Comparison of ENCODE assay signal across 12 cellular contexts in the genomic region with DNA sequence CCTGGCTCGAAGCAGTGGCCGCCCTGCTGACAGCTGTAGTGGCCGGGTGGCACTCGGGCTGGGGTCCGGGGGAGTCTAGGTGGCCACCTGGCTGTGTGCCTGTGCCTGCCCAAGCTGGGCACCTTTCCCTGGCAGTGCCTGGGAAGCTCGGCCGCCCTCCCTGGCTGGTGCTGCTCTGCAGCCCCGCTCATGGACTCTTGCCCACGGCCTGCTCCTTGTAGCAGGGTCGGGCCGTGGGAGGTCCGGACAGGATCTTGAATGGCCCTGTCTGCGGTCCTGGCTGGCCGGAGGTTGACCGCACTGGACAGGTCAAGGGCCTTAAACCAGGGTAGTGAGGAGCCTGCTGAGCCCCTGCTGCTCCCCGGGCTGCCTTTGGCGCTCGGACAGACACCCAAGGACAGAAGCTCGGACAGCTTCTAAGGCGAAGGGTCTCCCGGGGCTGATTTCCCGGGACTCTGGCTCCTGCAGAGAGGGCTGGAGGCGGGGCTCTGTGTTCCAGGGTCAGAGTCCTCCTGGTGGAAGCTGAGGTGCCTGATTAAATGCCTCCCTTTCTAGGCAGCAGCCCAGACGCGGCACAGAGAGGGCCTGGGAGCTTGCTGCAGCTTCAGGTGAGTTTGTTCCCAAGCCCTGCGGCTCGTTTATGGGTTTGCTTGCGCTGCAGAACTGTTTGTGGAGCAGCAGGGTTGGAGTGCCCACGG. TPM values are rescaled to one million over a fixed set of nuclear protein-coding genes. Genes with fewer than 3 reads are reported as not detected.
DNase-seq lines count a peak whose midpoint lies in the region; ATAC-seq and TF ChIP-seq lines count a peak whose summit lies in the region.
"Had no signal": no experiment of that assay in that cellular context is flagged by ENCODE, and none has a peak within 500 bp of the region (broad histone marks: within the 10 kb centered on the region; RNA-seq: fewer than 3 reads in every experiment).

No MANE protein-coding gene starts in this region.

- H3K4me3 Mint-ChIP-seq in naive thymus-derived CD8-positive, alpha-beta T cell = no peak overlapping the region
- H3K4me3 Mint-ChIP-seq: activated T-cell treated with anti-CD3 and anti-CD28 coated beads, Interleukin-2, amount 50 U/mL, for 24 hours had no signal

- no peak overlapping the region for H3K27ac Mint-ChIP-seq in naive thymus-derived CD8-positive, alpha-beta T cell
- H3K27ac Mint-ChIP-seq: activated T-cell treated with anti-CD3 and anti-CD28 coated beads, Interleukin-2, amount 50 U/mL, for 24 hours had no signal

- no peaks in the 10 kb centered on the region for H3K9me3 Mint-ChIP-seq in naive thymus-derived CD8-positive, alpha-beta T cell
- H3K9me3 Mint-ChIP-seq: activated T-cell treated with anti-CD3 and anti-CD28 coated beads, Interleukin-2, amount 50 U/mL, for 24 hours had no signal

- H3K36me3 Mint-ChIP-seq in naive thymus-derived CD8-positive, alpha-beta T cell = peaks cover 0 to 8% (median 0%) of the 10 kb centered on the region in 3 donors

- no peaks in the 10 kb centered on the region for H3K27me3 Mint-ChIP-seq in naive thymus-derived CD8-positive, alpha-beta T cell
- H3K27me3 Mint-ChIP-seq: activated T-cell treated with anti-CD3 and anti-CD28 coated beads, Interleukin-2, amount 50 U/mL, for 24 hours had no signal

- no peak for ATAC-seq in naive thymus-derived CD8-positive, alpha-beta T cell

- H3K4me1 Mint-ChIP-seq in naive thymus-derived CD8-positive, alpha-beta T cell = peaks cover 8 to 24% (median 15%) of the 10 kb centered on the region in 4 donors

- H3K4me3 ChIP-seq in epithelial cell of proximal tubule (ENCODE audit: low read depth, low read length) = peak overlapping the region; percentile 18
- H3K4me3 ChIP-seq: lung had no signal

- POLR2A ChIA-PET in naive thymus-derived CD8-positive, alpha-beta T cell (lab: Charles Lee) = interaction anchor here (1.2 kb wide), 1 partner anchor 10 kb away, joined by 4 read pairs; no protein-coding TSS in a partner anchor

- DNase-seq in LoVo (ENCODE audit: low spot score) = peak; percentile 30
- no peak for DNase-seq in epithelial cell of proximal tubule (ENCODE audit: low read depth)
- DNase-seq in renal cortical epithelial cell (ENCODE audit: low read depth) = peak; percentile 21
- no peak for DNase-seq in NOMO-1 treated with dmso at 0.1 percent for 144 hours (lab: John Stamatoyannopoulos, UW; ENCODE audit: unreplicated experiment)
- no peak for DNase-seq in naive thymus-derived CD8-positive, alpha-beta T cell
- no peak for DNase-seq in hepatic stellate cell (ENCODE audit: low spot score)
- DNase-seq: activated CD4-positive, CD25-positive, alpha-beta regulatory T cell treated with anti-CD3 and anti-CD28 coated beads, Interleukin-2, amount 50 U/mL, for 72 hours; activated T-cell treated with anti-CD3 and anti-CD28 coated beads, Interleukin-2, amount 50 U/mL, for 24 hours; effector CD8-positive, alpha-beta T cell; GOT3; NCI-H1105 treated with DMSO at 0.1 percent for 48 hours had no signal

- TF ChIP-seq CTCF in epithelial cell of proximal tubule (conservative IDR thresholded peaks at IDR 0.05; ENCODE audit: low read depth, low read length) = peak; percentile 11

RNA-seq across cellular contexts. Expression of gene CAPN15, which starts 6.0 kb away (rescaled TPM):
- 54.4 and 75.1 TPM in 2 replicates for total RNA-seq in epithelial cell of proximal tubule
- total RNA-seq in renal cortical epithelial cell = 41.7 and 82.0 TPM in 2 replicates
- total RNA-seq in naive thymus-derived CD8-positive, alpha-beta T cell = 10 to 100 TPM; 63.1 to 63.2 TPM
- 1 to 10 TPM; 5.5 to 7.9 (median 6.0) TPM for polyA plus RNA-seq in naive thymus-derived CD8-positive, alpha-beta T cell

RNA-seq across cellular contexts. Expression of gene PRR35, which starts 26.7 kb away (rescaled TPM):
- total RNA-seq in epithelial cell of proximal tubule (not detected in 2 replicates), renal cortical epithelial cell (0.05 TPM in 1 of 2 replicates, not detected in the other)
- total RNA-seq in naive thymus-derived CD8-positive, alpha-beta T cell = not detected
- not detected for polyA plus RNA-seq in naive thymus-derived CD8-positive, alpha-beta T cell
- total RNA-seq: lung had no signal
- polyA plus RNA-seq: lung had no signal

RNA-seq across cellular contexts. Expression of gene NHLRC4, which starts 33.3 kb away (rescaled TPM):
- total RNA-seq in epithelial cell of proximal tubule = 0.35 and 0.51 TPM in 2 replicates
- total RNA-seq in renal cortical epithelial cell = 0.85 TPM in 1 of 2 replicates, not detected in the other
- total RNA-seq in naive thymus-derived CD8-positive, alpha-beta T cell = 1 to 10 TPM; 4.7 to 5.3 TPM
- 1 to 10 TPM; 1.5 to 3.3 (median 1.7) TPM for polyA plus RNA-seq in naive thymus-derived CD8-positive, alpha-beta T cell

RNA-seq across cellular contexts. Expression of gene PIGQ, which starts 36.2 kb away (rescaled TPM):
- total RNA-seq in epithelial cell of proximal tubule = 45.3 and 60.9 TPM in 2 replicates
- total RNA-seq in renal cortical epithelial cell = 30.9 and 68.5 TPM in 2 replicates
- total RNA-seq in naive thymus-derived CD8-positive, alpha-beta T cell = 10 to 100 TPM; 55.8 to 59.0 TPM
- polyA plus RNA-seq in naive thymus-derived CD8-positive, alpha-beta T cell = 10 to 100 TPM in 1 of 3 donors, 1 to 10 TPM in 2; 8.8 to 13.4 (median 9.3) TPM

RNA-seq across cellular contexts. Expression of gene RAB40C, which starts 56.3 kb away (rescaled TPM):
- 9.9 and 16.6 TPM in 2 replicates for total RNA-seq in epithelial cell of proximal tubule
- total RNA-seq in renal cortical epithelial cell = 8.0 and 12.1 TPM in 2 replicates
- total RNA-seq in naive thymus-derived CD8-positive, alpha-beta T cell = 10 to 100 TPM; 18.6 to 19.9 TPM
- 10 to 100 TPM in 1 of 3 donors, 1 to 10 TPM in 2; 5.8 to 14.6 (median 6.2) TPM for polyA plus RNA-seq in naive thymus-derived CD8-positive, alpha-beta T cell

Comparison
In these comparisons a context has a peak if more than half of its experiments do, and no peak if none do; other contexts are left out.
1. DNase-seq: peak in LoVo (single experiment) and renal cortical epithelial cell (single experiment); none in epithelial cell of proximal tubule (single experiment), NOMO-1 treated with dmso at 0.1 percent for 144 hours (single experiment), naive thymus-derived CD8-positive, alpha-beta T cell (0 of 10) and hepatic stellate cell (single experiment).